In genomic region chr4:131304686-131305085, GRCh38 we compare ENCODE assay signal across 1 cellular context.
TF ChIP-seq lines count a peak whose summit lies in the region.

No MANE protein-coding gene starts in this region.

TF ChIP-seq in GM12878, 131 proteins besides CTCF, POLR2A, EP300 and RAD21 (continued from another document):
- TF ChIP-seq, protein P1, sequence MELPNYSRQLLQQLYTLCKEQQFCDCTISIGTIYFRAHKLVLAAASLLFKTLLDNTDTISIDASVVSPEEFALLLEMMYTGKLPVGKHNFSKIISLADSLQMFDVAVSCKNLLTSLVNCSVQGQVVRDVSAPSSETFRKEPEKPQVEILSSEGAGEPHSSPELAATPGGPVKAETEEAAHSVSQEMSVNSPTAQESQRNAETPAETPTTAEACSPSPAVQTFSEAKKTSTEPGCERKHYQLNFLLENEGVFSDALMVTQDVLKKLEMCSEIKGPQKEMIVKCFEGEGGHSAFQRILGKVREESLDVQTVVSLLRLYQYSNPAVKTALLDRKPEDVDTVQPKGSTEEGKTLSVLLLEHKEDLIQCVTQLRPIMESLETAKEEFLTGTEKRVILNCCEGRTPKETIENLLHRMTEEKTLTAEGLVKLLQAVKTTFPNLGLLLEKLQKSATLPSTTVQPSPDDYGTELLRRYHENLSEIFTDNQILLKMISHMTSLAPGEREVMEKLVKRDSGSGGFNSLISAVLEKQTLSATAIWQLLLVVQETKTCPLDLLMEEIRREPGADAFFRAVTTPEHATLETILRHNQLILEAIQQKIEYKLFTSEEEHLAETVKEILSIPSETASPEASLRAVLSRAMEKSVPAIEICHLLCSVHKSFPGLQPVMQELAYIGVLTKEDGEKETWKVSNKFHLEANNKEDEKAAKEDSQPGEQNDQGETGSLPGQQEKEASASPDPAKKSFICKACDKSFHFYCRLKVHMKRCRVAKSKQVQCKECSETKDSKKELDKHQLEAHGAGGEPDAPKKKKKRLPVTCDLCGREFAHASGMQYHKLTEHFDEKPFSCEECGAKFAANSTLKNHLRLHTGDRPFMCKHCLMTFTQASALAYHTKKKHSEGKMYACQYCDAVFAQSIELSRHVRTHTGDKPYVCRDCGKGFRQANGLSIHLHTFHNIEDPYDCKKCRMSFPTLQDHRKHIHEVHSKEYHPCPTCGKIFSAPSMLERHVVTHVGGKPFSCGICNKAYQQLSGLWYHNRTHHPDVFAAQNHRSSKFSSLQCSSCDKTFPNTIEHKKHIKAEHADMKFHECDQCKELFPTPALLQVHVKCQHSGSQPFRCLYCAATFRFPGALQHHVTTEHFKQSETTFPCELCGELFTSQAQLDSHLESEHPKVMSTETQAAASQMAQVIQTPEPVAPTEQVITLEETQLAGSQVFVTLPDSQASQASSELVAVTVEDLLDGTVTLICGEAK (IDR thresholded peaks at IDR 0.05; ENCODE audit: borderline replicate concordance) = no peak
- no peak for TF ChIP-seq EGR1 (IDR thresholded peaks at IDR 0.05; ENCODE audit: borderline replicate concordance in 1 of 2, low read depth in 2 of 2, low read length in 2 of 2)
- TF ChIP-seq PBX3 (IDR thresholded peaks at IDR 0.05; ENCODE audit: insufficient replicate concordance, low read depth, low read length) = no peak
- TF ChIP-seq, protein P2, sequence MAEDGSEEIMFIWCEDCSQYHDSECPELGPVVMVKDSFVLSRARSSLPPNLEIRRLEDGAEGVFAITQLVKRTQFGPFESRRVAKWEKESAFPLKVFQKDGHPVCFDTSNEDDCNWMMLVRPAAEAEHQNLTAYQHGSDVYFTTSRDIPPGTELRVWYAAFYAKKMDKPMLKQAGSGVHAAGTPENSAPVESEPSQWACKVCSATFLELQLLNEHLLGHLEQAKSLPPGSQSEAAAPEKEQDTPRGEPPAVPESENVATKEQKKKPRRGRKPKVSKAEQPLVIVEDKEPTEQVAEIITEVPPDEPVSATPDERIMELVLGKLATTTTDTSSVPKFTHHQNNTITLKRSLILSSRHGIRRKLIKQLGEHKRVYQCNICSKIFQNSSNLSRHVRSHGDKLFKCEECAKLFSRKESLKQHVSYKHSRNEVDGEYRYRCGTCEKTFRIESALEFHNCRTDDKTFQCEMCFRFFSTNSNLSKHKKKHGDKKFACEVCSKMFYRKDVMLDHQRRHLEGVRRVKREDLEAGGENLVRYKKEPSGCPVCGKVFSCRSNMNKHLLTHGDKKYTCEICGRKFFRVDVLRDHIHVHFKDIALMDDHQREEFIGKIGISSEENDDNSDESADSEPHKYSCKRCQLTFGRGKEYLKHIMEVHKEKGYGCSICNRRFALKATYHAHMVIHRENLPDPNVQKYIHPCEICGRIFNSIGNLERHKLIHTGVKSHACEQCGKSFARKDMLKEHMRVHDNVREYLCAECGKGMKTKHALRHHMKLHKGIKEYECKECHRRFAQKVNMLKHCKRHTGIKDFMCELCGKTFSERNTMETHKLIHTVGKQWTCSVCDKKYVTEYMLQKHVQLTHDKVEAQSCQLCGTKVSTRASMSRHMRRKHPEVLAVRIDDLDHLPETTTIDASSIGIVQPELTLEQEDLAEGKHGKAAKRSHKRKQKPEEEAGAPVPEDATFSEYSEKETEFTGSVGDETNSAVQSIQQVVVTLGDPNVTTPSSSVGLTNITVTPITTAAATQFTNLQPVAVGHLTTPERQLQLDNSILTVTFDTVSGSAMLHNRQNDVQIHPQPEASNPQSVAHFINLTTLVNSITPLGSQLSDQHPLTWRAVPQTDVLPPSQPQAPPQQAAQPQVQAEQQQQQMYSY (CRISPR knock-in tag; IDR thresholded peaks at IDR 0.05) = no peak
- TF ChIP-seq BCL11A (IDR thresholded peaks at IDR 0.05; ENCODE audit: low read depth, low read length) = no peak
- TF ChIP-seq MTA3 (IDR thresholded peaks at IDR 0.05; ENCODE audit: borderline replicate concordance, low read length) = no peak
